In the genomic region with DNA sequence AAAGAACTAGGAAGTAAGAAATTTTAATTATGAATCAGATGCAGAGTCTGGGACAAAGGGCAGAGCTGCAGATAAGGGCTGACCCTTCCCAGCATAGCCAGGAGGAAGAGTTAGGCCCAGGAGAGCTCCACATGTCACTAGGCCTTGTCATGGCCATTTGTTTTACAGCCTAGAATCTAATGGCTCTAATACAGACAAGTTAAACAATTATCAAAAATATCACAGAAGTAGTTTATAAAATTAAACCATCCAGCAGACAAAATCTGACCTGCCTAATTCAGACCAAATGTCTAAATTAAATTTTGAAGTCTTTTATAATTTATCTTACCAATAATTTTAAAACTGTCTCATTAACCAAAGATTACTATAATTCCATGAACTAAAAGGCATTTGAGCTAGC, we compare ENCODE assay signal across 25 cellular contexts.
"Had no signal": no experiment of that assay in that cellular context is flagged by ENCODE, and none has a peak within 500 bp of the region (broad histone marks: within the 10 kb centered on the region; RNA-seq: fewer than 3 reads in every experiment).

No MANE protein-coding gene starts in this region.

- H3K36me3 Mint-ChIP-seq: mesothelial cell of epicardium, naive B cell had no signal

- H3K36me3 ChIP-seq: colonic mucosa, esophagus squamous epithelium, gastrocnemius medialis, heart right ventricle, left lung, lower lobe of right lung had no signal

- H3K27ac ChIP-seq: colonic mucosa, epithelial cell of prostate, esophagus squamous epithelium, gastrocnemius medialis, heart right ventricle, left lung, lower lobe of right lung had no signal

- H3K27me3 ChIP-seq: colonic mucosa, esophagus squamous epithelium, gastrocnemius medialis, heart right ventricle, left lung had no signal

- H3K4me3 Mint-ChIP-seq: dendritic cell treated with granulocyte-macrophage colony-stimulating factor and Interleukin-4, amounts not matched to agents 40 ng/mL and 50 ng/mL, for 4 days; effector memory CD8-positive, alpha-beta T cell; endodermal cell; mesothelial cell of epicardium; naive B cell had no signal

- DNase-seq: colonic mucosa; cortex of kidney; effector CD8-positive, alpha-beta T cell; effector memory CD8-positive, alpha-beta T cell; endodermal cell; erythroblast; esophagus squamous epithelium; foreskin fibroblast; foreskin melanocyte; gastrocnemius medialis; glutamatergic neuron; head of caudate nucleus; heart right ventricle; hippocampal formation; left cardiac atrium; left lung; left ventricle myocardium superior; lower lobe of right lung; mesenchymal stem cell; mucosa of descending colon; naive B cell had no signal

- H3K9me3 ChIP-seq: colonic mucosa, esophagus squamous epithelium, lower lobe of right lung, mucosa of descending colon had no signal

- H3K4me1 Mint-ChIP-seq: naive B cell had no signal

- H3K9me3 Mint-ChIP-seq: endodermal cell had no signal

- H3K4me1 ChIP-seq: colonic mucosa, esophagus squamous epithelium, gastrocnemius medialis, heart right ventricle, left lung, lower lobe of right lung had no signal

- H3K27me3 Mint-ChIP-seq: dendritic cell treated with granulocyte-macrophage colony-stimulating factor and Interleukin-4, amounts not matched to agents 40 ng/mL and 50 ng/mL, for 4 days; effector memory CD8-positive, alpha-beta T cell; naive B cell had no signal

- H3K27ac Mint-ChIP-seq: dendritic cell treated with granulocyte-macrophage colony-stimulating factor and Interleukin-4, amounts not matched to agents 40 ng/mL and 50 ng/mL, for 4 days; effector memory CD8-positive, alpha-beta T cell; endodermal cell; mesothelial cell of epicardium; naive B cell had no signal

- H3K4me3 ChIP-seq: colonic mucosa, esophagus squamous epithelium, gastrocnemius medialis, heart right ventricle, left lung, lower lobe of right lung, mucosa of descending colon had no signal

- ATAC-seq: effector memory CD8-positive, alpha-beta T cell; esophagus mucosa; gastrocnemius medialis; heart right ventricle; left cardiac atrium; left lung; left ventricle myocardium superior; lower lobe of right lung; mucosa of descending colon had no signal
